ENCODE assay signal across 1 cellular context in the genomic region with DNA sequence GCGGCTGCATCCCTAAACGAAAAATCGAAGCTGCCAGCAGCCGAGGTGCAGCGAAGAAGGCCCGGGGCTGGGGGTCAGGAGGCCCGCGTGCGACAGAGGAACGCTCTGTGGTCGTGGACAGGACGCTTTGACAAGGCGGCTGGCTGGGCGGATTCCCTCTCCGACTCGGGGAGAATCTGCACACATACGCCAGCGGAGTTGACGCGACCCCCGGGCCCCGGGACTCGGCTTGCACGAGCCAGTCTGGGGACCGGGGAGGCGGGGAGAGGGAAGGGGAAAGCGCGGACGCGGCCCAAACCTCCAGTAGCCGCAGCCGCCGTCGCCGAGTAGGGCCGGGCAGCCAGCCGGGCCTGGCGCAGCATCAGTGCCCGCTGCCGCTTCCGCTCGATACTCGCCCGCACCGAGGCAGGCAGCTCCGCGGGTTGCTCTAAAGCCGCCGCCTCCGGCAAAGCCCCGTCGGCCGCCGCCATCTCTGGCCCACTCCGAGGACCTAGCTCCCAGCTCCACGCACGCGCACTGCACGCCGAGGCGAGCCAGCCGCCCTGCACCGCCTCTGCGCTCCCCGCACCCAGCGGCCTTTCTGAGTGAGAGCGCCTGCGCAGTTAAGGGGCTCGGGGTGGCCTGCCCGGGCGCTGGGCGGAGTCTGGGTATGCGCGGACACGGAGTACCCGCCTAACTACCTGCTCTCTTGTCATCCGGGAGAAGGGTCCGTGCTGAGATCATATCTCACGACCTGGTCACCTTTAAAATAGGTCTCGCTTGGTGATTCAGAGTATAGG.
A peak's percentile ranks its signal among the peaks of the same experiment; 100 is the strongest.
TF ChIP-seq lines count a peak whose summit lies in the region.

A gene (minus strand): TSS at position 518 of the 779 bp plus-strand sequence. CDS start 48 bp downstream, at position 470.

TF ChIP-seq in HepG2, 621 proteins besides CTCF, POLR2A, EP300 and RAD21 (continued from another document and continues in another):
- TF ChIP-seq, protein P1, sequence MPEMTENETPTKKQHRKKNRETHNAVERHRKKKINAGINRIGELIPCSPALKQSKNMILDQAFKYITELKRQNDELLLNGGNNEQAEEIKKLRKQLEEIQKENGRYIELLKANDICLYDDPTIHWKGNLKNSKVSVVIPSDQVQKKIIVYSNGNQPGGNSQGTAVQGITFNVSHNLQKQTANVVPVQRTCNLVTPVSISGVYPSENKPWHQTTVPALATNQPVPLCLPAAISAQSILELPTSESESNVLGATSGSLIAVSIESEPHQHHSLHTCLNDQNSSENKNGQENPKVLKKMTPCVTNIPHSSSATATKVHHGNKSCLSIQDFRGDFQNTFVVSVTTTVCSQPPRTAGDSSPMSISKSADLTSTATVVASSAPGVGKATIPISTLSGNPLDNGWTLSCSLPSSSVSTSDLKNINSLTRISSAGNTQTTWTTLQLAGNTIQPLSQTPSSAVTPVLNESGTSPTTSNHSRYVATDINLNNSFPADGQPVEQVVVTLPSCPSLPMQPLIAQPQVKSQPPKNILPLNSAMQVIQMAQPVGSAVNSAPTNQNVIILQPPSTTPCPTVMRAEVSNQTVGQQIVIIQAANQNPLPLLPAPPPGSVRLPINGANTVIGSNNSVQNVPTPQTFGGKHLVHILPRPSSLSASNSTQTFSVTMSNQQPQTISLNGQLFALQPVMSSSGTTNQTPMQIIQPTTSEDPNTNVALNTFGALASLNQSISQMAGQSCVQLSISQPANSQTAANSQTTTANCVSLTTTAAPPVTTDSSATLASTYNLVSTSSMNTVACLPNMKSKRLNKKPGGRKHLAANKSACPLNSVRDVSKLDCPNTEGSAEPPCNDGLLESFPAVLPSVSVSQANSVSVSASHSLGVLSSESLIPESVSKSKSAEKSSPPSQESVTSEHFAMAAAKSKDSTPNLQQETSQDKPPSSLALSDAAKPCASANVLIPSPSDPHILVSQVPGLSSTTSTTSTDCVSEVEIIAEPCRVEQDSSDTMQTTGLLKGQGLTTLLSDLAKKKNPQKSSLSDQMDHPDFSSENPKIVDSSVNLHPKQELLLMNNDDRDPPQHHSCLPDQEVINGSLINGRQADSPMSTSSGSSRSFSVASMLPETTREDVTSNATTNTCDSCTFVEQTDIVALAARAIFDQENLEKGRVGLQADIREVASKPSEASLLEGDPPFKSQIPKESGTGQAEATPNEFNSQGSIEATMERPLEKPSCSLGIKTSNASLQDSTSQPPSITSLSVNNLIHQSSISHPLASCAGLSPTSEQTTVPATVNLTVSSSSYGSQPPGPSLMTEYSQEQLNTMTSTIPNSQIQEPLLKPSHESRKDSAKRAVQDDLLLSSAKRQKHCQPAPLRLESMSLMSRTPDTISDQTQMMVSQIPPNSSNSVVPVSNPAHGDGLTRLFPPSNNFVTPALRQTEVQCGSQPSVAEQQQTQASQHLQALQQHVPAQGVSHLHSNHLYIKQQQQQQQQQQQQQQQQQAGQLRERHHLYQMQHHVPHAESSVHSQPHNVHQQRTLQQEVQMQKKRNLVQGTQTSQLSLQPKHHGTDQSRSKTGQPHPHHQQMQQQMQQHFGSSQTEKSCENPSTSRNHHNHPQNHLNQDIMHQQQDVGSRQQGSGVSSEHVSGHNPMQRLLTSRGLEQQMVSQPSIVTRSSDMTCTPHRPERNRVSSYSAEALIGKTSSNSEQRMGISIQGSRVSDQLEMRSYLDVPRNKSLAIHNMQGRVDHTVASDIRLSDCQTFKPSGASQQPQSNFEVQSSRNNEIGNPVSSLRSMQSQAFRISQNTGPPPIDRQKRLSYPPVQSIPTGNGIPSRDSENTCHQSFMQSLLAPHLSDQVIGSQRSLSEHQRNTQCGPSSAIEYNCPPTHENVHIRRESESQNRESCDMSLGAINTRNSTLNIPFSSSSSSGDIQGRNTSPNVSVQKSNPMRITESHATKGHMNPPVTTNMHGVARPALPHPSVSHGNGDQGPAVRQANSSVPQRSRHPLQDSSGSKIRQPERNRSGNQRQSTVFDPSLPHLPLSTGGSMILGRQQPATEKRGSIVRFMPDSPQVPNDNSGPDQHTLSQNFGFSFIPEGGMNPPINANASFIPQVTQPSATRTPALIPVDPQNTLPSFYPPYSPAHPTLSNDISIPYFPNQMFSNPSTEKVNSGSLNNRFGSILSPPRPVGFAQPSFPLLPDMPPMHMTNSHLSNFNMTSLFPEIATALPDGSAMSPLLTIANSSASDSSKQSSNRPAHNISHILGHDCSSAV (CRISPR knock-in tag; IDR thresholded peaks at IDR 0.05; ENCODE audit: borderline replicate concordance) = no peak
- TF ChIP-seq MIXL1 (CRISPR knock-in tag; IDR thresholded peaks at IDR 0.05) (0 out of 2 replicates have a peak, but pooled peaks have one; percentile 18), ZNF607 (CRISPR knock-in tag; IDR thresholded peaks at IDR 0.05; ENCODE audit: borderline replicate concordance) (no peak), BHLHE40 (IDR thresholded peaks at IDR 0.05; ENCODE audit: low read length) (peak; percentile 29; the same call in 1 of the 2 replicates), RBM39 (IDR thresholded peaks at IDR 0.05; ENCODE audit: low read depth, low read length, poor library complexity, severe bottlenecking) (peak; percentile 31), POGZ (CRISPR knock-in tag; IDR thresholded peaks at IDR 0.05) (peak; percentile 60), HNRNPUL1 (IDR thresholded peaks at IDR 0.05; ENCODE audit: low read depth, low read length) (no peak), ARNTL (CRISPR knock-in tag; IDR thresholded peaks at IDR 0.05) (peak; percentile 65), ZNF329 (CRISPR knock-in tag; IDR thresholded peaks at IDR 0.05; ENCODE audit: low read depth) (no peak), KLF11 (CRISPR knock-in tag; IDR thresholded peaks at IDR 0.05) (no peak), KDM3A (CRISPR knock-in tag; IDR thresholded peaks at IDR 0.05; ENCODE audit: low read depth) (peak; percentile 77; the same call in 1 of the 2 replicates), ERF (CRISPR knock-in tag; IDR thresholded peaks at IDR 0.05) (peak; percentile 61; the same call in 1 of the 2 replicates), CREM (IDR thresholded peaks at IDR 0.05) (0 out of 2 replicates have a peak, but pooled peaks have one; percentile 20), CREM (CRISPR knock-in tag; IDR thresholded peaks at IDR 0.05) (no peak), SRY (CRISPR knock-in tag; IDR thresholded peaks at IDR 0.05) (peak; percentile 90; the same call in 1 of the 2 replicates), ZNF143 (CRISPR knock-in tag; IDR thresholded peaks at IDR 0.05) (no peak; the same call in 1 of the 2 replicates), IRF2 (CRISPR knock-in tag; IDR thresholded peaks at IDR 0.05) (no peak), ZC3H4 (CRISPR knock-in tag; IDR thresholded peaks at IDR 0.05; ENCODE audit: borderline replicate concordance) (no peak), ZNF160 (CRISPR knock-in tag; IDR thresholded peaks at IDR 0.05) (no peak; the same call in 1 of the 2 replicates), SAP130 (CRISPR knock-in tag; IDR thresholded peaks at IDR 0.05; ENCODE audit: low read depth) (peak; percentile 69), GATAD2A (CRISPR knock-in tag; IDR thresholded peaks at IDR 0.05) (no peak), HES4 (CRISPR knock-in tag; IDR thresholded peaks at IDR 0.05; ENCODE audit: borderline replicate concordance) (no peak), KDM1A (CRISPR knock-in tag; IDR thresholded peaks at IDR 0.05) (no peak), ZMYM4 (CRISPR knock-in tag; IDR thresholded peaks at IDR 0.05) (peak; percentile 80), ZNF331 (CRISPR knock-in tag; IDR thresholded peaks at IDR 0.05) (peak; percentile 43; the same call in 1 of the 2 replicates), CBX5 (CRISPR knock-in tag; IDR thresholded peaks at IDR 0.05; ENCODE audit: borderline replicate concordance) (0 out of 2 replicates have a peak, but pooled peaks have one; percentile 23), BRD4 (CRISPR knock-in tag; IDR thresholded peaks at IDR 0.05) (no peak)
- TF ChIP-seq, protein P2, sequence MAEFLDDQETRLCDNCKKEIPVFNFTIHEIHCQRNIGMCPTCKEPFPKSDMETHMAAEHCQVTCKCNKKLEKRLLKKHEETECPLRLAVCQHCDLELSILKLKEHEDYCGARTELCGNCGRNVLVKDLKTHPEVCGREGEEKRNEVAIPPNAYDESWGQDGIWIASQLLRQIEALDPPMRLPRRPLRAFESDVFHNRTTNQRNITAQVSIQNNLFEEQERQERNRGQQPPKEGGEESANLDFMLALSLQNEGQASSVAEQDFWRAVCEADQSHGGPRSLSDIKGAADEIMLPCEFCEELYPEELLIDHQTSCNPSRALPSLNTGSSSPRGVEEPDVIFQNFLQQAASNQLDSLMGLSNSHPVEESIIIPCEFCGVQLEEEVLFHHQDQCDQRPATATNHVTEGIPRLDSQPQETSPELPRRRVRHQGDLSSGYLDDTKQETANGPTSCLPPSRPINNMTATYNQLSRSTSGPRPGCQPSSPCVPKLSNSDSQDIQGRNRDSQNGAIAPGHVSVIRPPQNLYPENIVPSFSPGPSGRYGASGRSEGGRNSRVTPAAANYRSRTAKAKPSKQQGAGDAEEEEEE (CRISPR knock-in tag; IDR thresholded peaks at IDR 0.05; ENCODE audit: borderline replicate concordance) = no peak; the same call in 1 of the 2 replicates
- TF ChIP-seq, protein P3, sequence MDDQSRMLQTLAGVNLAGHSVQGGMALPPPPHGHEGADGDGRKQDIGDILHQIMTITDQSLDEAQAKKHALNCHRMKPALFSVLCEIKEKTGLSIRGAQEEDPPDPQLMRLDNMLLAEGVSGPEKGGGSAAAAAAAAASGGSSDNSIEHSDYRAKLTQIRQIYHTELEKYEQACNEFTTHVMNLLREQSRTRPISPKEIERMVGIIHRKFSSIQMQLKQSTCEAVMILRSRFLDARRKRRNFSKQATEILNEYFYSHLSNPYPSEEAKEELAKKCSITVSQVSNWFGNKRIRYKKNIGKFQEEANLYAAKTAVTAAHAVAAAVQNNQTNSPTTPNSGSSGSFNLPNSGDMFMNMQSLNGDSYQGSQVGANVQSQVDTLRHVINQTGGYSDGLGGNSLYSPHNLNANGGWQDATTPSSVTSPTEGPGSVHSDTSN (CRISPR knock-in tag; IDR thresholded peaks at IDR 0.05; ENCODE audit: borderline replicate concordance) = 0 out of 2 replicates have a peak, but pooled peaks have one; percentile 23
- TF ChIP-seq, protein P4, sequence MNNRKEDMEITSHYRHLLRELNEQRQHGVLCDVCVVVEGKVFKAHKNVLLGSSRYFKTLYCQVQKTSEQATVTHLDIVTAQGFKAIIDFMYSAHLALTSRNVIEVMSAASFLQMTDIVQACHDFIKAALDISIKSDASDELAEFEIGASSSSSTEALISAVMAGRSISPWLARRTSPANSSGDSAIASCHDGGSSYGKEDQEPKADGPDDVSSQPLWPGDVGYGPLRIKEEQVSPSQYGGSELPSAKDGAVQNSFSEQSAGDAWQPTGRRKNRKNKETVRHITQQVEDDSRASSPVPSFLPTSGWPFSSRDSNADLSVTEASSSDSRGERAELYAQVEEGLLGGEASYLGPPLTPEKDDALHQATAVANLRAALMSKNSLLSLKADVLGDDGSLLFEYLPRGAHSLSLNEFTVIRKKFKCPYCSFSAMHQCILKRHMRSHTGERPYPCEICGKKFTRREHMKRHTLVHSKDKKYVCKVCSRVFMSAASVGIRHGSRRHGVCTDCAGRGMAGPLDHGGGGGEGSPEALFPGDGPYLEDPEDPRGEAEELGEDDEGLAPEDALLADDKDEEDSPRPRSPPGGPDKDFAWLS (CRISPR knock-in tag; IDR thresholded peaks at IDR 0.05; ENCODE audit: borderline replicate concordance) = peak; percentile 83; the same call in 1 of the 2 replicates
- TF ChIP-seq, protein P5, sequence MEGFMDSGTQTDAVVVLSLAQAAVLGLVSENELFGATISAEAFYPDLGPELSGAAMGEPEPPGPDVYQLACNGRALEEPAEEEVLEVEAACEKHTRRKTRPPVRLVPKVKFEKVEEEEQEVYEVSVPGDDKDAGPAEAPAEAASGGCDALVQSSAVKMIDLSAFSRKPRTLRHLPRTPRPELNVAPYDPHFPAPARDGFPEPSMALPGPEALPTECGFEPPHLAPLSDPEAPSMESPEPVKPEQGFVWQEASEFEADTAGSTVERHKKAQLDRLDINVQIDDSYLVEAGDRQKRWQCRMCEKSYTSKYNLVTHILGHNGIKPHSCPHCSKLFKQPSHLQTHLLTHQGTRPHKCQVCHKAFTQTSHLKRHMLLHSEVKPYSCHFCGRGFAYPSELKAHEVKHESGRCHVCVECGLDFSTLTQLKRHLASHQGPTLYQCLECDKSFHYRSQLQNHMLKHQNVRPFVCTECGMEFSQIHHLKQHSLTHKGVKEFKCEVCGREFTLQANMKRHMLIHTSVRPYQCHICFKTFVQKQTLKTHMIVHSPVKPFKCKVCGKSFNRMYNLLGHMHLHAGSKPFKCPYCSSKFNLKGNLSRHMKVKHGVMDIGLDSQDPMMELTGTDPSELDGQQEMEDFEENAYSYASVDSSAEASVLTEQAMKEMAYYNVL (CRISPR knock-in tag; IDR thresholded peaks at IDR 0.05; ENCODE audit: borderline replicate concordance) = no peak; the same call in 1 of the 2 replicates
- TF ChIP-seq, protein P6, sequence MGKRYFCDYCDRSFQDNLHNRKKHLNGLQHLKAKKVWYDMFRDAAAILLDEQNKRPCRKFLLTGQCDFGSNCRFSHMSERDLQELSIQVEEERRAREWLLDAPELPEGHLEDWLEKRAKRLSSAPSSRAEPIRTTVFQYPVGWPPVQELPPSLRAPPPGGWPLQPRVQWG (CRISPR knock-in tag; IDR thresholded peaks at IDR 0.05; ENCODE audit: borderline replicate concordance, low read depth) = no peak
- TF ChIP-seq, protein P7, sequence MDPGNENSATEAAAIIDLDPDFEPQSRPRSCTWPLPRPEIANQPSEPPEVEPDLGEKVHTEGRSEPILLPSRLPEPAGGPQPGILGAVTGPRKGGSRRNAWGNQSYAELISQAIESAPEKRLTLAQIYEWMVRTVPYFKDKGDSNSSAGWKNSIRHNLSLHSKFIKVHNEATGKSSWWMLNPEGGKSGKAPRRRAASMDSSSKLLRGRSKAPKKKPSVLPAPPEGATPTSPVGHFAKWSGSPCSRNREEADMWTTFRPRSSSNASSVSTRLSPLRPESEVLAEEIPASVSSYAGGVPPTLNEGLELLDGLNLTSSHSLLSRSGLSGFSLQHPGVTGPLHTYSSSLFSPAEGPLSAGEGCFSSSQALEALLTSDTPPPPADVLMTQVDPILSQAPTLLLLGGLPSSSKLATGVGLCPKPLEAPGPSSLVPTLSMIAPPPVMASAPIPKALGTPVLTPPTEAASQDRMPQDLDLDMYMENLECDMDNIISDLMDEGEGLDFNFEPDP (CRISPR knock-in tag; conservative IDR thresholded peaks at IDR 0.05) = peak; percentile 99
- TF ChIP-seq, protein P8, sequence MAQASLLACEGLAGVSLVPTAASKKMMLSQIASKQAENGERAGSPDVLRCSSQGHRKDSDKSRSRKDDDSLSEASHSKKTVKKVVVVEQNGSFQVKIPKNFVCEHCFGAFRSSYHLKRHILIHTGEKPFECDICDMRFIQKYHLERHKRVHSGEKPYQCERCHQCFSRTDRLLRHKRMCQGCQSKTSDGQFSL (CRISPR knock-in tag; IDR thresholded peaks at IDR 0.05) = no peak
- TF ChIP-seq, protein P9, sequence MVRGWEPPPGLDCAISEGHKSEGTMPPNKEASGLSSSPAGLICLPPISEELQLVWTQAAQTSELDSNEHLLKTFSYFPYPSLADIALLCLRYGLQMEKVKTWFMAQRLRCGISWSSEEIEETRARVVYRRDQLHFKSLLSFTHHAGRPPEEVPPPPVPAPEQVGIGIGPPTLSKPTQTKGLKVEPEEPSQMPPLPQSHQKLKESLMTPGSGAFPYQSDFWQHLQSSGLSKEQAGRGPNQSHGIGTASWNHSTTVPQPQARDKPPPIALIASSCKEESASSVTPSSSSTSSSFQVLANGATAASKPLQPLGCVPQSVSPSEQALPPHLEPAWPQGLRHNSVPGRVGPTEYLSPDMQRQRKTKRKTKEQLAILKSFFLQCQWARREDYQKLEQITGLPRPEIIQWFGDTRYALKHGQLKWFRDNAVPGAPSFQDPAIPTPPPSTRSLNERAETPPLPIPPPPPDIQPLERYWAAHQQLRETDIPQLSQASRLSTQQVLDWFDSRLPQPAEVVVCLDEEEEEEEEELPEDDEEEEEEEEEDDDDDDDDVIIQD (CRISPR knock-in tag; IDR thresholded peaks at IDR 0.05; ENCODE audit: low read depth) = no peak
